In genomic region chr11:132472411-132473205, GRCh38 we compare ENCODE assay signal across 19 cellular contexts.
DNase-seq lines count a peak whose midpoint lies in the region; ATAC-seq and TF ChIP-seq lines count a peak whose summit lies in the region.
"Had no signal": no experiment of that assay in that cellular context is flagged by ENCODE, and none has a peak within 500 bp of the region (broad histone marks: within the 10 kb centered on the region; RNA-seq: fewer than 3 reads in every experiment).

No MANE protein-coding gene starts in this region.

- H4K91ac ChIP-seq in mesenchymal stem cell (ENCODE audit: low read length) = no peak overlapping the region

- ATAC-seq in SK-N-SH treated with all-trans-retinoic acid at 6 μM for 48 hours = no peak
- ATAC-seq in GM18870 (IDR thresholded peaks at IDR 0.05; ENCODE audit: unreplicated experiment) = no peak
- no peak for ATAC-seq in HG02840 (IDR thresholded peaks at IDR 0.05; ENCODE audit: low FRiP score, unreplicated experiment)
- ATAC-seq: A549; activated T-cell treated with anti-CD3 and anti-CD28 coated beads, Interleukin-2, amount 50 U/mL, for 4 hours; psoas muscle had no signal

- no peak for DNase-seq in SK-N-SH
- peak; percentile 6 to 34 for DNase-seq in cardiac fibroblast (ENCODE audit: low read depth in 2 of 2)
- no peak for DNase-seq in mesenchymal stem cell
- no peak for DNase-seq in HuH-7 (ENCODE audit: low spot score)
- DNase-seq: activated CD4-positive, alpha-beta memory T cell treated with anti-CD3 and anti-CD28 coated beads, Interleukin-2, amount 10 ng/mL, durations not matched to agents 7 days and 5 days; activated T-cell treated with anti-CD3 and anti-CD28 coated beads, Interleukin-2, amount 50 U/mL, for 4 hours; CD4-positive, alpha-beta memory T cell; kidney; MM.1S; NCI-H1694 treated with DMSO at 0.1 percent for 48 hours; psoas muscle; stimulated activated naive CD4-positive, alpha-beta T cell; T-helper 1 cell had no signal

- no peaks in the 10 kb centered on the region for H4K20me1 ChIP-seq in SK-N-SH (ENCODE audit: insufficient read depth)

- no peaks in the 10 kb centered on the region for H3F3A ChIP-seq in SK-N-SH (replicated peaks; ENCODE audit: insufficient read depth)

- H3K14ac ChIP-seq in mesenchymal stem cell (ENCODE audit: low read length in 2 of 2) = no peak overlapping the region

- no peak overlapping the region for H4K8ac ChIP-seq in mesenchymal stem cell (ENCODE audit: low read length)

- H3K36me3 ChIP-seq in SK-N-SH (replicated peaks in 1 of 2; ENCODE audit: control insufficient read depth in 1 of 2, insufficient read depth in 2 of 2, low read length in 1 of 2) (no peaks in the 10 kb centered on the region), mesenchymal stem cell (ENCODE audit: control insufficient read depth in 1 of 2, insufficient read depth in 2 of 2, low read depth in 1 of 2, low read length in 2 of 2) (no peaks in the 10 kb centered on the region)

- H3K27ac ChIP-seq in SK-N-SH (ENCODE audit: low read depth in 2 of 2, low read length in 1 of 2) = no peak overlapping the region
- H3K27ac ChIP-seq in mesenchymal stem cell (ENCODE audit: low read length, poor library complexity, severe bottlenecking) = no peak overlapping the region
- H3K27ac ChIP-seq in temporal lobe (ENCODE audit: low read depth, low read length) = peak overlapping the region; percentile 58
- H3K27ac ChIP-seq: A549, hepatocyte, psoas muscle had no signal

- no peak for TF ChIP-seq EP300 in SK-N-SH (IDR thresholded peaks at IDR 0.05; ENCODE audit: borderline replicate concordance in 1 of 2, low read depth in 1 of 2, low read length in 1 of 2)

- H3K9ac ChIP-seq in SK-N-SH (no peak overlapping the region), mesenchymal stem cell (ENCODE audit: low read length) (peak overlapping the region; percentile 52)

- H3K9me3 ChIP-seq in SK-N-SH (no peaks in the 10 kb centered on the region), mesenchymal stem cell (ENCODE audit: control insufficient read depth, low read length) (peaks cover 3% of the 10 kb centered on the region)
- H3K9me3 ChIP-seq: A549, psoas muscle had no signal

- no peaks in the 10 kb centered on the region for H3K27me3 ChIP-seq in SK-N-SH (ENCODE audit: insufficient read depth)
- H3K27me3 ChIP-seq in mesenchymal stem cell (ENCODE audit: control insufficient read depth in 1 of 2, insufficient read depth in 1 of 2, low read length in 2 of 2) = peaks cover 0 to 9% of the 10 kb centered on the region in 2 experiments

- H3K4me2 ChIP-seq in SK-N-SH (no peak overlapping the region), mesenchymal stem cell (ENCODE audit: low read length, poor library complexity, severe bottlenecking) (no peak overlapping the region)
- H3K4me2 ChIP-seq: A549, hepatocyte had no signal

- H3K79me2 ChIP-seq in SK-N-SH (ENCODE audit: insufficient read depth) = no peaks in the 10 kb centered on the region
- H3K79me2 ChIP-seq: hepatocyte had no signal

- H3K79me1 ChIP-seq in mesenchymal stem cell (replicated peaks; ENCODE audit: low read length, poor library complexity, severe bottlenecking) = no peaks in the 10 kb centered on the region

- CTCF ChIA-PET in SK-N-SH (lab: Yijun Ruan, JAX) = interaction anchor here (2.0 kb wide), 1 partner anchor 469 kb away, joined by 7 read pairs; no protein-coding TSS in a partner anchor

- WGBS in SK-N-SH (ENCODE audit: low lambda C conversion rate) = 30% methylated on average over 6 of the region's 6 CpGs
- WGBS in mesenchymal stem cell = 85% methylated on average over 5 of the region's 6 CpGs

- no peak overlapping the region for H2AFZ ChIP-seq in SK-N-SH (ENCODE audit: low read depth)
- H2AFZ ChIP-seq in mesenchymal stem cell (ENCODE audit: low read depth, low read length) = no peak overlapping the region
- H2AFZ ChIP-seq: hepatocyte had no signal

- H2BK15ac ChIP-seq in mesenchymal stem cell (ENCODE audit: low read depth, poor library complexity, severe bottlenecking) = no peak overlapping the region

- TF ChIP-seq RAD21 in SK-N-SH (IDR thresholded peaks at IDR 0.05; ENCODE audit: low read length) = peak; percentile 10; the same call in 1 of the 2 replicates

- H3K23ac ChIP-seq in mesenchymal stem cell (ENCODE audit: low read length in 2 of 2) = no peak overlapping the region

- no peak overlapping the region for H3K18ac ChIP-seq in mesenchymal stem cell (ENCODE audit: low read depth in 1 of 2, low read length in 2 of 2)

- H3K4me1 ChIP-seq in SK-N-SH (ENCODE audit: control insufficient read depth in 1 of 2, insufficient read depth in 2 of 2, low read depth in 1 of 2, low read length in 1 of 2) (no peaks in the 10 kb centered on the region), mesenchymal stem cell (ENCODE audit: control insufficient read depth, insufficient read depth, low read depth, low read length) (no peaks in the 10 kb centered on the region)
- H3K4me1 ChIP-seq: A549, psoas muscle had no signal

- H2BK120ac ChIP-seq in mesenchymal stem cell (ENCODE audit: low read depth, low read length) = no peak overlapping the region

- H2AK5ac ChIP-seq in mesenchymal stem cell (ENCODE audit: low read length, severe bottlenecking) = no peak overlapping the region

- no peak overlapping the region for H3K4ac ChIP-seq in mesenchymal stem cell (ENCODE audit: low read depth in 1 of 2, low read length in 2 of 2)

- TF ChIP-seq CTCF in SK-N-SH (IDR thresholded peaks at IDR 0.05) (no peak), cardiac fibroblast (IDR thresholded peaks at IDR 0.05; ENCODE audit: low read depth, low read length) (no peak)

- POLR2A ChIA-PET in SK-N-SH (lab: Yijun Ruan, JAX) = no interaction called here

- no peak overlapping the region for H2BK12ac ChIP-seq in mesenchymal stem cell (ENCODE audit: low read length in 2 of 2)

- no peaks in the 10 kb centered on the region for H3K9me2 ChIP-seq in SK-N-SH

- H3K4me3 ChIP-seq in SK-N-SH (ENCODE audit: low read depth in 2 of 2, low read length in 1 of 2) (no peak overlapping the region), cardiac fibroblast (replicated peaks in 1 of 2; ENCODE audit: low read depth in 2 of 2, low read length in 2 of 2) (no peak overlapping the region), mesenchymal stem cell (ENCODE audit: insufficient read depth in 1 of 2, low read depth in 1 of 2, low read length in 2 of 2) (no peak overlapping the region)
- H3K4me3 ChIP-seq: A549, hepatocyte, psoas muscle had no signal

- no peak overlapping the region for H2BK5ac ChIP-seq in mesenchymal stem cell (ENCODE audit: low read depth, low read length, poor library complexity, severe bottlenecking)

TF ChIP-seq in SK-N-SH, 30 proteins besides CTCF, POLR2A, EP300 and RAD21 (continues in another document):
- no peak for TF ChIP-seq GATA2 (CRISPR knock-in tag; IDR thresholded peaks at IDR 0.05)
- TF ChIP-seq ELF1 (IDR thresholded peaks at IDR 0.05) = no peak
- TF ChIP-seq ZBTB33 (IDR thresholded peaks at IDR 0.05; ENCODE audit: borderline replicate concordance, low read depth) = no peak

TF ChIP-seq in SK-N-SH treated with all-trans-retinoic acid at 6 μM for 48 hours, 23 proteins besides CTCF, POLR2A, EP300 and RAD21 (continues in another document):
- TF ChIP-seq ZFP3 (CRISPR knock-in tag; IDR thresholded peaks at IDR 0.05) (no peak), OSR1 (CRISPR knock-in tag; IDR thresholded peaks at IDR 0.05) (no peak), TCF4 (CRISPR knock-in tag; IDR thresholded peaks at IDR 0.05; ENCODE audit: borderline replicate concordance) (no peak), CSRNP3 (CRISPR knock-in tag; IDR thresholded peaks at IDR 0.05) (no peak), SNAI2 (CRISPR knock-in tag; IDR thresholded peaks at IDR 0.05) (no peak), CREB5 (CRISPR knock-in tag; IDR thresholded peaks at IDR 0.05; ENCODE audit: low read depth) (no peak), PPARA (CRISPR knock-in tag; IDR thresholded peaks at IDR 0.05; ENCODE audit: borderline replicate concordance) (no peak), TOX (CRISPR knock-in tag; IDR thresholded peaks at IDR 0.05; ENCODE audit: borderline replicate concordance) (no peak), GLIS3 (CRISPR knock-in tag; IDR thresholded peaks at IDR 0.05) (no peak), ESRRG (CRISPR knock-in tag; IDR thresholded peaks at IDR 0.05) (no peak)
- TF ChIP-seq, protein P1, sequence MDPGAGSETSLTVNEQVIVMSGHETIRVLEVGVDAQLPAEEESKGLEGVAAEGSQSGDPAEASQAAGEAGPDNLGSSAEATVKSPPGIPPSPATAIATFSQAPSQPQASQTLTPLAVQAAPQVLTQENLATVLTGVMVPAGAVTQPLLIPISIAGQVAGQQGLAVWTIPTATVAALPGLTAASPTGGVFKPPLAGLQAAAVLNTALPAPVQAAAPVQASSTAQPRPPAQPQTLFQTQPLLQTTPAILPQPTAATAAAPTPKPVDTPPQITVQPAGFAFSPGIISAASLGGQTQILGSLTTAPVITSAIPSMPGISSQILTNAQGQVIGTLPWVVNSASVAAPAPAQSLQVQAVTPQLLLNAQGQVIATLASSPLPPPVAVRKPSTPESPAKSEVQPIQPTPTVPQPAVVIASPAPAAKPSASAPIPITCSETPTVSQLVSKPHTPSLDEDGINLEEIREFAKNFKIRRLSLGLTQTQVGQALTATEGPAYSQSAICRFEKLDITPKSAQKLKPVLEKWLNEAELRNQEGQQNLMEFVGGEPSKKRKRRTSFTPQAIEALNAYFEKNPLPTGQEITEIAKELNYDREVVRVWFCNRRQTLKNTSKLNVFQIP (CRISPR knock-in tag; IDR thresholded peaks at IDR 0.05; ENCODE audit: borderline replicate concordance, low read depth) = no peak

Comparison
In these comparisons a context has a peak if more than half of its experiments do, and no peak if none do; other contexts are left out.
1. DNase-seq: peak in cardiac fibroblast (2 of 2); none in SK-N-SH (single experiment), mesenchymal stem cell (single experiment) and HuH-7 (single experiment).